In the genomic region with DNA sequence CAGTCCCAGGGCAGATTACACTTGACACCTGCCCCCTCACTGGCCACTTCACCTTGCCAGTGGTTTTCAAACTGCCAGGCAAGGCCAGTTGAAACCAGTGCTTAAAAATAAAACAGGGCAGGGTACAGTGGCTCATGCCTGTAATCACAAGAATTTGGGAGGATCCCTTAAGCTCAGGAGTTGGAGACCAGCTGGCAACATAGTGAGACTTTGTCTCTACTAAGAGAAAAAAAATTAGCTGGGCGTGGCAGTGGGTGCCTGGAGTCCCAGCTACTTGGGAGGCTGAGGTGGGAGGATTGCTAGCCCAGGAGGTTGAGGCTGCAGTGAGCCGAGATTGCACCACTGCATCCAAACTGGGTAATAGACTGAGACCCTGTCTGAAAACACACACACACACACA, we compare ENCODE assay signal across 27 cellular contexts. TPM values are rescaled to one million over a fixed set of nuclear protein-coding genes. Genes with fewer than 3 reads are reported as not detected.
"Had no signal": no experiment of that assay in that cellular context is flagged by ENCODE, and none has a peak within 500 bp of the region (broad histone marks: within the 10 kb centered on the region; RNA-seq: fewer than 3 reads in every experiment).

No MANE protein-coding gene starts in this region.

- H3K4me1 ChIP-seq: adrenal gland, ascending aorta, prostate gland, sigmoid colon, suprapubic skin, tibial artery, upper lobe of right lung had no signal

- ATAC-seq: activated CD4-positive, CD25-positive, alpha-beta regulatory T cell treated with anti-CD3 and anti-CD28 coated beads, Interleukin-2, amount 50 U/mL, for 24 hours; effector memory CD8-positive, alpha-beta T cell; esophagus mucosa; upper lobe of right lung had no signal

- H3K4me3 ChIP-seq: adrenal gland, ascending aorta, left ventricle myocardium inferior, lung, ovary, prostate gland, sigmoid colon, smooth muscle cell, suprapubic skin, tibial artery, upper lobe of right lung had no signal

- H3K4me3 Mint-ChIP-seq: activated naive CD4-positive, alpha-beta T cell treated with anti-CD3 and anti-CD28 coated beads for 36 hours; activated naive CD8-positive, alpha-beta T cell treated with anti-CD3 and anti-CD28 coated beads for 36 hours; brain; effector memory CD8-positive, alpha-beta T cell; naive B cell; nephron progenitor cell had no signal

- H3K4me2 ChIP-seq: smooth muscle cell had no signal

- H3K27ac Mint-ChIP-seq: activated naive CD4-positive, alpha-beta T cell treated with anti-CD3 and anti-CD28 coated beads for 36 hours; activated naive CD8-positive, alpha-beta T cell treated with anti-CD3 and anti-CD28 coated beads for 36 hours; effector memory CD8-positive, alpha-beta T cell; nephron progenitor cell had no signal

- H3K27me3 Mint-ChIP-seq: activated naive CD8-positive, alpha-beta T cell treated with anti-CD3 and anti-CD28 coated beads for 36 hours; effector memory CD8-positive, alpha-beta T cell; naive B cell had no signal

- H3K9me3 Mint-ChIP-seq: effector memory CD8-positive, alpha-beta T cell had no signal

- H3K27ac ChIP-seq: adrenal gland, ascending aorta, left ventricle myocardium inferior, ovary, prostate gland, sigmoid colon, suprapubic skin, tibial artery, upper lobe of right lung, WERI-Rb-1 had no signal

- H3K36me3 ChIP-seq: adrenal gland, ascending aorta, left ventricle myocardium inferior, ovary, prostate gland, sigmoid colon, suprapubic skin, tibial artery, upper lobe of right lung, WERI-Rb-1 had no signal

- H3K27me3 ChIP-seq: adrenal gland, ascending aorta, ovary, suprapubic skin, tibial artery, upper lobe of right lung had no signal

- H3K9me3 ChIP-seq: ascending aorta, prostate gland, sigmoid colon, tibial artery had no signal

- H3K36me3 Mint-ChIP-seq: activated naive CD8-positive, alpha-beta T cell treated with anti-CD3 and anti-CD28 coated beads for 36 hours; brain had no signal

- H3K4me1 Mint-ChIP-seq: activated naive CD8-positive, alpha-beta T cell treated with anti-CD3 and anti-CD28 coated beads for 36 hours had no signal

- DNase-seq: activated CD4-positive, alpha-beta T cell treated with anti-CD3 and anti-CD28 coated beads for 48 hours; activated CD4-positive, alpha-beta T cell treated with anti-CD3 and anti-CD28 coated beads, Interleukin-2, amount 50 U/mL, for 48 hours; activated CD8-positive, alpha-beta memory T cell treated with anti-CD3 and anti-CD28 coated beads for 24 hours; activated effector memory CD4-positive, alpha-beta T cell treated with Interleukin-2 at 50 U/mL for 16 hours; activated naive CD4-positive, alpha-beta T cell treated with anti-CD3 and anti-CD28 coated beads for 36 hours; activated naive CD8-positive, alpha-beta T cell treated with anti-CD3 and anti-CD28 coated beads for 36 hours; adrenal gland; cortex of kidney; effector memory CD8-positive, alpha-beta T cell; left ventricle myocardium inferior; naive B cell; nephron progenitor cell; ovary; sigmoid colon; stimulated activated CD4-positive, alpha-beta T cell treated with anti-CD3 and anti-CD28 coated beads, Interleukin-2, amount 100 ng/mL, for 24 hours; stimulated activated naive CD4-positive, alpha-beta T cell; tibial artery; upper lobe of right lung; WERI-Rb-1 had no signal

RNA-seq across cellular contexts. Expression of a gene that starts 58.1 kb away (rescaled TPM):
- total RNA-seq: activated naive CD4-positive, alpha-beta T cell treated with anti-CD3 and anti-CD28 coated beads for 36 hours; activated naive CD8-positive, alpha-beta T cell treated with anti-CD3 and anti-CD28 coated beads for 36 hours; ascending aorta; esophagus mucosa had no signal
- polyA plus RNA-seq: smooth muscle cell had no signal
